In the genomic region with DNA sequence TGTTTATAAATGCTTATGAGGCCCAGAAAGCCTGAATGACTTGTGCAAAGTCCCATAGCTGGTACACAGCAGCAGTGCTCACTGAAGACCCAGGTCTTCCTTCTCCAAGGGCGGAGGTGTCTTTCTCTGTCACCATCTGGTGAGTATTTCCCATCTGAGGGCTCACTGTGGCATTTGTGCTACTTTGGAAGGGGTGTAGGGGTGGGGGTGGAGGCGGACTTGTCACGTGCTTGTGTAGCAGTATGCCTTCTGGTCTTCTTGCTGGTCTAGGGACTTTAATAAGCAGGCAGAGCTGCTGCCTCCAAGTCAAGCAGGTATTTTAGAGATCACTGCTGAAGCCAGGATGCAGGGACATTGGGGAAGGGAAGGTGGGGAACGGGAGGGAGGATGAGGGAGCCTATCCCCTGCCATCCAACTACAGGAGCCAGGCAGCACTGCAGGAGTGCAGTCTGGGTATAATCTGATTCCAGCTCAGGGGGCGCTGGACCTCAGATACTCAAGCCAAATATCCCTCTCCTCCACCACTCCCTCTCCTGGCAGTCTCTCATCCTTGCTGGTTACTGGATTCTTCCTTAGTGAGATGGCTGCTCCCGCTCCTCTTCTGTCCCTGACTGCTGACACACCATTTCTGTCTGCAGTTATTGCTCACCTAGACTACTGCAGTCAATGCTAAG, we compare ENCODE assay signal across 1 cellular context.
TF ChIP-seq lines count a peak whose summit lies in the region.

No MANE protein-coding gene starts in this region.

TF ChIP-seq in GM23338, 12 proteins besides CTCF, POLR2A, EP300 and RAD21 (continued from another document):
- TF ChIP-seq JUNB (IDR thresholded peaks at IDR 0.05; ENCODE audit: unreplicated experiment) (no peak), STAT1 (IDR thresholded peaks at IDR 0.05; ENCODE audit: unreplicated experiment) (no peak), EZH2phosphoT487 (IDR thresholded peaks at IDR 0.05; ENCODE audit: unreplicated experiment) (no peak), ZNF331 (CRISPR knock-in tag; IDR thresholded peaks at IDR 0.05; ENCODE audit: low read depth) (no peak), NANOG (IDR thresholded peaks at IDR 0.05; ENCODE audit: borderline replicate concordance) (no peak), ZNF114 (CRISPR knock-in tag; IDR thresholded peaks at IDR 0.05) (no peak), CREB1 (CRISPR knock-in tag; IDR thresholded peaks at IDR 0.05; ENCODE audit: low read depth) (no peak), POLR2AphosphoS5 (IDR thresholded peaks at IDR 0.05; ENCODE audit: low read depth) (no peak)
- TF ChIP-seq, protein P1, sequence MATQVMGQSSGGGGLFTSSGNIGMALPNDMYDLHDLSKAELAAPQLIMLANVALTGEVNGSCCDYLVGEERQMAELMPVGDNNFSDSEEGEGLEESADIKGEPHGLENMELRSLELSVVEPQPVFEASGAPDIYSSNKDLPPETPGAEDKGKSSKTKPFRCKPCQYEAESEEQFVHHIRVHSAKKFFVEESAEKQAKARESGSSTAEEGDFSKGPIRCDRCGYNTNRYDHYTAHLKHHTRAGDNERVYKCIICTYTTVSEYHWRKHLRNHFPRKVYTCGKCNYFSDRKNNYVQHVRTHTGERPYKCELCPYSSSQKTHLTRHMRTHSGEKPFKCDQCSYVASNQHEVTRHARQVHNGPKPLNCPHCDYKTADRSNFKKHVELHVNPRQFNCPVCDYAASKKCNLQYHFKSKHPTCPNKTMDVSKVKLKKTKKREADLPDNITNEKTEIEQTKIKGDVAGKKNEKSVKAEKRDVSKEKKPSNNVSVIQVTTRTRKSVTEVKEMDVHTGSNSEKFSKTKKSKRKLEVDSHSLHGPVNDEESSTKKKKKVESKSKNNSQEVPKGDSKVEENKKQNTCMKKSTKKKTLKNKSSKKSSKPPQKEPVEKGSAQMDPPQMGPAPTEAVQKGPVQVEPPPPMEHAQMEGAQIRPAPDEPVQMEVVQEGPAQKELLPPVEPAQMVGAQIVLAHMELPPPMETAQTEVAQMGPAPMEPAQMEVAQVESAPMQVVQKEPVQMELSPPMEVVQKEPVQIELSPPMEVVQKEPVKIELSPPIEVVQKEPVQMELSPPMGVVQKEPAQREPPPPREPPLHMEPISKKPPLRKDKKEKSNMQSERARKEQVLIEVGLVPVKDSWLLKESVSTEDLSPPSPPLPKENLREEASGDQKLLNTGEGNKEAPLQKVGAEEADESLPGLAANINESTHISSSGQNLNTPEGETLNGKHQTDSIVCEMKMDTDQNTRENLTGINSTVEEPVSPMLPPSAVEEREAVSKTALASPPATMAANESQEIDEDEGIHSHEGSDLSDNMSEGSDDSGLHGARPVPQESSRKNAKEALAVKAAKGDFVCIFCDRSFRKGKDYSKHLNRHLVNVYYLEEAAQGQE (IDR thresholded peaks at IDR 0.05; ENCODE audit: unreplicated experiment), result no peak
